In the genomic region with DNA sequence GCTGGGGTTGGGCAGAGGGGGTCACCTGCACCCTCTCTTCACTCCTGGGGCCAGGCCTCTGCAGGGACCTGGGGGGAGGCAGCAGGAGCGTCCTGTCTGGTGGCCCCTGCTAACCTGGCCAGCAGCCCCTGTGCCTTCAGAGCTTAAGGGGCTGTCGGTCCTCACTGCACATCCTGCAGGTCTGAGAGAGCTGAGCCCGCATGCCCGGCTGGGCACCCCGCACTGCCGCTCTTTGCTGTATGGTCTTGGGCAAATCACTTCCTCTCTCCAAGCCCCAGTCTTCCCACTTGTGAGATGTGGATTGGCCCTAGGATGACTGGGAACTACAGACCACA, we compare ENCODE assay signal across 26 cellular contexts. TPM values are rescaled to one million over a fixed set of nuclear protein-coding genes. Genes with fewer than 3 reads are reported as not detected.
"Had no signal": no experiment of that assay in that cellular context is flagged by ENCODE, and none has a peak within 500 bp of the region (broad histone marks: within the 10 kb centered on the region; RNA-seq: fewer than 3 reads in every experiment).

No MANE protein-coding gene starts in this region.

- H3K9me3 ChIP-seq: colonic mucosa, heart left ventricle, ovary, psoas muscle, tibial artery had no signal

- H3K27me3 ChIP-seq: colonic mucosa, ovary had no signal

- H3K4me3 ChIP-seq: colonic mucosa, heart left ventricle, ovary, psoas muscle, tibial artery had no signal

- H3K4me3 Mint-ChIP-seq: activated B cell treated with CpG ODN at 0.5 μM for 24 hours; activated CD4-positive, alpha-beta T cell treated with anti-CD3 and anti-CD28 coated beads for 36 hours; activated naive CD8-positive, alpha-beta T cell treated with anti-CD3 and anti-CD28 coated beads for 36 hours; activated T-cell treated with anti-CD3 and anti-CD28 coated beads, Interleukin-2, amount 50 U/mL, for 24 hours; activated T-helper 17 cell treated with anti-CD3 and anti-CD28 coated beads, Interleukin-2, amount 50 U/mL, for 72 hours; central memory CD8-positive, alpha-beta T cell; natural killer cell; stimulated activated naive CD8-positive, alpha-beta T cell treated with anti-CD3 and anti-CD28 coated beads, Interleukin-15, Interleukin-2, amounts not matched to agents 100 ng/mL and 50 ng/mL, for 24 hours had no signal

- ATAC-seq: activated CD4-positive, alpha-beta T cell treated with anti-CD3 and anti-CD28 coated beads for 36 hours; activated T-helper 17 cell treated with anti-CD3 and anti-CD28 coated beads, Interleukin-2, amount 50 U/mL, for 72 hours; heart left ventricle; natural killer cell; psoas muscle; right cardiac atrium had no signal

- H3K36me3 ChIP-seq: colonic mucosa, heart left ventricle, ovary, tibial artery had no signal

- H3K4me1 ChIP-seq: colonic mucosa, psoas muscle, tibial artery had no signal

- H3K9me3 Mint-ChIP-seq: activated B cell treated with CpG ODN at 0.5 μM for 24 hours; activated naive CD8-positive, alpha-beta T cell treated with anti-CD3 and anti-CD28 coated beads for 36 hours; activated T-cell treated with anti-CD3 and anti-CD28 coated beads, Interleukin-2, amount 50 U/mL, for 24 hours; activated T-helper 17 cell treated with anti-CD3 and anti-CD28 coated beads, Interleukin-2, amount 50 U/mL, for 72 hours; central memory CD8-positive, alpha-beta T cell; natural killer cell; stimulated activated naive CD8-positive, alpha-beta T cell treated with anti-CD3 and anti-CD28 coated beads, Interleukin-15, Interleukin-2, amounts not matched to agents 100 ng/mL and 50 ng/mL, for 24 hours had no signal

- H3K36me3 Mint-ChIP-seq: activated naive CD8-positive, alpha-beta T cell treated with anti-CD3 and anti-CD28 coated beads for 36 hours; natural killer cell had no signal

- H3K27me3 Mint-ChIP-seq: activated naive CD8-positive, alpha-beta T cell treated with anti-CD3 and anti-CD28 coated beads for 36 hours; activated T-helper 17 cell treated with anti-CD3 and anti-CD28 coated beads, Interleukin-2, amount 50 U/mL, for 72 hours had no signal

- H3K27ac Mint-ChIP-seq: activated B cell treated with CpG ODN at 0.5 μM for 24 hours; activated CD4-positive, alpha-beta T cell treated with anti-CD3 and anti-CD28 coated beads for 36 hours; activated naive CD8-positive, alpha-beta T cell treated with anti-CD3 and anti-CD28 coated beads for 36 hours; activated T-cell treated with anti-CD3 and anti-CD28 coated beads, Interleukin-2, amount 50 U/mL, for 24 hours; activated T-helper 17 cell treated with anti-CD3 and anti-CD28 coated beads, Interleukin-2, amount 50 U/mL, for 72 hours; natural killer cell; stimulated activated naive CD8-positive, alpha-beta T cell treated with anti-CD3 and anti-CD28 coated beads, Interleukin-15, Interleukin-2, amounts not matched to agents 100 ng/mL and 50 ng/mL, for 24 hours had no signal

- DNase-seq: activated B cell treated with CpG ODN at 0.5 μM for 24 hours; activated CD4-positive, alpha-beta T cell treated with anti-CD3 and anti-CD28 coated beads for 36 hours; activated CD4-positive, alpha-beta T cell treated with anti-CD3 and anti-CD28 coated beads, Interleukin-2, amount 50 U/mL, for 4 hours; activated naive CD4-positive, alpha-beta T cell treated with Interleukin-2 at 50 U/mL for 16 hours; activated naive CD8-positive, alpha-beta T cell treated with anti-CD3 and anti-CD28 coated beads for 36 hours; midbrain; natural killer cell; right cardiac atrium; stimulated activated CD4-positive, alpha-beta T cell treated with anti-CD3 and anti-CD28 coated beads, Interleukin-12 subunit alpha, Interleukin-12 subunit beta, amount 100 ng/mL, for 4 hours; stimulated activated CD4-positive, alpha-beta T cell treated with anti-CD3 and anti-CD28 coated beads, Interleukin-4, amount 100 ng/mL, for 4 hours; substantia nigra; T-helper 9 cell had no signal

- H3K4me1 Mint-ChIP-seq: activated B cell treated with CpG ODN at 0.5 μM for 24 hours; activated CD4-positive, alpha-beta T cell treated with anti-CD3 and anti-CD28 coated beads for 36 hours; activated naive CD8-positive, alpha-beta T cell treated with anti-CD3 and anti-CD28 coated beads for 36 hours; activated T-helper 17 cell treated with anti-CD3 and anti-CD28 coated beads, Interleukin-2, amount 50 U/mL, for 72 hours had no signal

- H3K27ac ChIP-seq: colonic mucosa, epithelial cell of prostate, heart left ventricle, ovary, psoas muscle, tibial artery had no signal

RNA-seq across cellular contexts. Expression of a gene that starts 7.9 kb away (rescaled TPM):
- total RNA-seq: activated B cell treated with CpG ODN at 0.5 μM for 24 hours had no signal
- polyA plus RNA-seq: keratinocyte had no signal

RNA-seq across cellular contexts. Expression of a gene that starts 50.2 kb away (rescaled TPM):
- total RNA-seq: activated B cell treated with CpG ODN at 0.5 μM for 24 hours; activated CD4-positive, alpha-beta T cell treated with anti-CD3 and anti-CD28 coated beads for 36 hours; activated T-helper 17 cell treated with anti-CD3 and anti-CD28 coated beads, Interleukin-2, amount 50 U/mL, for 72 hours; astrocyte; fibroblast of villous mesenchyme; natural killer cell; right cardiac atrium; T-helper 1 cell treated with Interleukin-12 subunit alpha and Interleukin-12 subunit beta and Interleukin-4 antibody, amounts not matched to agents 30 ng/mL and 1 ng/mL, for 36 hours had no signal
- polyA plus RNA-seq: keratinocyte, psoas muscle, right cardiac atrium had no signal
